10 cellular contexts compared by ENCODE assay signal in genomic region chr9:129665814-129666511, GRCh38. TPM values are rescaled to one million over a fixed set of nuclear protein-coding genes. Genes with fewer than 3 reads are reported as not detected.
DNase-seq lines count a peak whose midpoint lies in the region; ATAC-seq and TF ChIP-seq lines count a peak whose summit lies in the region.
"Had no signal": no experiment of that assay in that cellular context is flagged by ENCODE, and none has a peak within 500 bp of the region (broad histone marks: within the 10 kb centered on the region; RNA-seq: fewer than 3 reads in every experiment).

No MANE protein-coding gene starts in this region.

- no peaks in the 10 kb centered on the region for H3K27me3 ChIP-seq in thoracic aorta (replicated peaks; ENCODE audit: insufficient read depth)

- no peak for TF ChIP-seq CTCF in thoracic aorta (IDR thresholded peaks at IDR 0.05)

- H3K27ac Mint-ChIP-seq in activated CD4-positive, alpha-beta T cell treated with anti-CD3 and anti-CD28 coated beads for 36 hours = no peak overlapping the region
- no peak overlapping the region for H3K27ac Mint-ChIP-seq in activated naive CD8-positive, alpha-beta T cell treated with anti-CD3 and anti-CD28 coated beads, Interleukin-2, amount 10 ng/mL, durations not matched to agents 7 days and 5 days

- peak; percentile 16 for ATAC-seq in activated CD4-positive, alpha-beta T cell treated with anti-CD3 and anti-CD28 coated beads for 36 hours
- ATAC-seq in activated naive CD8-positive, alpha-beta T cell treated with anti-CD3 and anti-CD28 coated beads, Interleukin-2, amount 10 ng/mL, durations not matched to agents 7 days and 5 days (ENCODE audit: low read depth) = peak; percentile 29
- ATAC-seq in thoracic aorta (ENCODE audit: insufficient number of reproducible peaks, low FRiP score, low read depth) (no peak), HG02884 (IDR thresholded peaks at IDR 0.05; ENCODE audit: unreplicated experiment) (no peak)

- H3K4me3 ChIP-seq in thoracic aorta = peak overlapping the region; percentile 85

- no peak for DNase-seq in activated CD4-positive, alpha-beta T cell treated with anti-CD3 and anti-CD28 coated beads for 36 hours
- DNase-seq in activated CD4-positive, alpha-beta T cell treated with anti-CD3 and anti-CD28 coated beads for 48 hours = no peak
- no peak for DNase-seq in activated naive CD8-positive, alpha-beta T cell treated with anti-CD3 and anti-CD28 coated beads, Interleukin-2, amount 10 ng/mL, durations not matched to agents 7 days and 5 days
- DNase-seq in iris pigment epithelial cell (ENCODE audit: low read depth) = peak; percentile 18
- no peak for DNase-seq in thoracic aorta (ENCODE audit: low spot score)
- DNase-seq in SIG-M5 treated with dmso at 0.1 percent for 504 hours (lab: John Stamatoyannopoulos, UW; ENCODE audit: unreplicated experiment) = no peak
- DNase-seq in NCI-H1417 treated with DMSO at 0.1 percent for 48 hours (lab: John Stamatoyannopoulos, UW) = no peak
- DNase-seq: MM.1S had no signal

- no peaks in the 10 kb centered on the region for H3K36me3 ChIP-seq in thoracic aorta
- H3K36me3 ChIP-seq: BE2C had no signal

- H3K9me3 ChIP-seq in thoracic aorta = no peaks in the 10 kb centered on the region
- H3K9me3 ChIP-seq: BE2C had no signal

- intact Hi-C loops in activated CD4-positive, alpha-beta T cell treated with anti-CD3 and anti-CD28 coated beads for 36 hours (cut with DNase I, micrococcal nuclease) = no loop called here

- POLR2A ChIA-PET in activated CD4-positive, alpha-beta T cell treated with anti-CD3 and anti-CD28 coated beads for 36 hours (lab: Charles Lee) = no interaction called here
- POLR2A ChIA-PET in activated naive CD8-positive, alpha-beta T cell treated with anti-CD3 and anti-CD28 coated beads, Interleukin-2, amount 10 ng/mL, durations not matched to agents 7 days and 5 days (lab: Charles Lee) = no interaction called here

- H3K4me1 ChIP-seq in thoracic aorta (ENCODE audit: control insufficient read depth in 1 of 2, low read depth in 2 of 2) = peaks cover 22 to 38% of the 10 kb centered on the region in 2 donors
- H3K4me1 ChIP-seq: BE2C had no signal

- H3K4me1 Mint-ChIP-seq in activated CD4-positive, alpha-beta T cell treated with anti-CD3 and anti-CD28 coated beads for 36 hours = no peaks in the 10 kb centered on the region
- H3K4me1 Mint-ChIP-seq in activated naive CD8-positive, alpha-beta T cell treated with anti-CD3 and anti-CD28 coated beads, Interleukin-2, amount 10 ng/mL, durations not matched to agents 7 days and 5 days = peaks cover 6% of the 10 kb centered on the region

- H3K27ac ChIP-seq in thoracic aorta = peak overlapping the region; percentile 51 to 82

- CTCF ChIA-PET in activated CD4-positive, alpha-beta T cell treated with anti-CD3 and anti-CD28 coated beads for 36 hours (lab: Charles Lee) = interaction anchor here (1.1 to 1.3 kb wide), 2 partner anchors 41 to 71 kb away, joined by 3 read pairs; no protein-coding TSS in a partner anchor

- H3K27me3 Mint-ChIP-seq in activated CD4-positive, alpha-beta T cell treated with anti-CD3 and anti-CD28 coated beads for 36 hours = peaks cover 8% of the 10 kb centered on the region
- peaks cover 35% of the 10 kb centered on the region for H3K27me3 Mint-ChIP-seq in activated naive CD8-positive, alpha-beta T cell treated with anti-CD3 and anti-CD28 coated beads, Interleukin-2, amount 10 ng/mL, durations not matched to agents 7 days and 5 days

- no peak overlapping the region for H3K4me3 Mint-ChIP-seq in activated CD4-positive, alpha-beta T cell treated with anti-CD3 and anti-CD28 coated beads for 36 hours
- H3K4me3 Mint-ChIP-seq in activated naive CD8-positive, alpha-beta T cell treated with anti-CD3 and anti-CD28 coated beads, Interleukin-2, amount 10 ng/mL, durations not matched to agents 7 days and 5 days = no peak overlapping the region

- H3K36me3 Mint-ChIP-seq in activated CD4-positive, alpha-beta T cell treated with anti-CD3 and anti-CD28 coated beads for 36 hours (ENCODE audit: low read depth) = no peaks in the 10 kb centered on the region
- no peaks in the 10 kb centered on the region for H3K36me3 Mint-ChIP-seq in activated naive CD8-positive, alpha-beta T cell treated with anti-CD3 and anti-CD28 coated beads, Interleukin-2, amount 10 ng/mL, durations not matched to agents 7 days and 5 days

- H3K9me3 Mint-ChIP-seq in activated CD4-positive, alpha-beta T cell treated with anti-CD3 and anti-CD28 coated beads for 36 hours (ENCODE audit: low read depth) = no peaks in the 10 kb centered on the region
- H3K9me3 Mint-ChIP-seq in activated naive CD8-positive, alpha-beta T cell treated with anti-CD3 and anti-CD28 coated beads, Interleukin-2, amount 10 ng/mL, durations not matched to agents 7 days and 5 days = no peaks in the 10 kb centered on the region

RNA-seq across cellular contexts. Expression of gene PRRX2, which starts 0.5 kb away (rescaled TPM):
- under 1 TPM; 0.49 to 0.57 TPM for total RNA-seq in activated CD4-positive, alpha-beta T cell treated with anti-CD3 and anti-CD28 coated beads for 36 hours
- not detected for total RNA-seq in activated naive CD8-positive, alpha-beta T cell treated with anti-CD3 and anti-CD28 coated beads, Interleukin-2, amount 10 ng/mL, durations not matched to agents 7 days and 5 days
- 10 to 100 TPM; 42.0 to 66.1 TPM for total RNA-seq in thoracic aorta

RNA-seq across cellular contexts. Expression of gene ASB6, which starts 24.0 kb away (rescaled TPM):
- 10 to 100 TPM; 13.4 to 15.0 TPM for total RNA-seq in activated CD4-positive, alpha-beta T cell treated with anti-CD3 and anti-CD28 coated beads for 36 hours
- total RNA-seq in activated naive CD8-positive, alpha-beta T cell treated with anti-CD3 and anti-CD28 coated beads, Interleukin-2, amount 10 ng/mL, durations not matched to agents 7 days and 5 days = 10 to 100 TPM; 27.8 to 29.0 TPM
- 10 to 100 TPM; 23.0 to 31.0 TPM for total RNA-seq in thoracic aorta

RNA-seq across cellular contexts. Expression of gene NTMT1, which starts 40.0 kb away (rescaled TPM):
- 10 to 100 TPM; 50.1 to 69.2 TPM for total RNA-seq in activated CD4-positive, alpha-beta T cell treated with anti-CD3 and anti-CD28 coated beads for 36 hours
- 10 to 100 TPM; 30.1 to 34.9 TPM for total RNA-seq in activated naive CD8-positive, alpha-beta T cell treated with anti-CD3 and anti-CD28 coated beads, Interleukin-2, amount 10 ng/mL, durations not matched to agents 7 days and 5 days
- 10 to 100 TPM; 16.9 to 27.2 TPM for total RNA-seq in thoracic aorta

RNA-seq across cellular contexts. Expression of gene C9orf50, which starts 45.1 kb away (rescaled TPM):
- total RNA-seq in activated CD4-positive, alpha-beta T cell treated with anti-CD3 and anti-CD28 coated beads for 36 hours = not detected
- total RNA-seq in activated naive CD8-positive, alpha-beta T cell treated with anti-CD3 and anti-CD28 coated beads, Interleukin-2, amount 10 ng/mL, durations not matched to agents 7 days and 5 days = not detected
- total RNA-seq in thoracic aorta = not detected

Comparison
In these comparisons a context has a peak if more than half of its experiments do, and no peak if none do; other contexts are left out.
1. ATAC-seq: peak in activated CD4-positive, alpha-beta T cell treated with anti-CD3 and anti-CD28 coated beads for 36 hours (single experiment) and activated naive CD8-positive, alpha-beta T cell treated with anti-CD3 and anti-CD28 coated beads, Interleukin-2, amount 10 ng/mL, durations not matched to agents 7 days and 5 days (single experiment); none in thoracic aorta (single experiment) and HG02884 (single experiment).
2. RNA of gene PRRX2, which starts 0.5 kb away (total RNA-seq): 42.0 to 66.1 TPM in thoracic aorta; 0.49 to 0.57 TPM in activated CD4-positive, alpha-beta T cell treated with anti-CD3 and anti-CD28 coated beads for 36 hours and not detected in activated naive CD8-positive, alpha-beta T cell treated with anti-CD3 and anti-CD28 coated beads, Interleukin-2, amount 10 ng/mL, durations not matched to agents 7 days and 5 days; every median in the first group is over 10 times any median in the second.